7 cellular contexts compared by ENCODE assay signal in the genomic region with DNA sequence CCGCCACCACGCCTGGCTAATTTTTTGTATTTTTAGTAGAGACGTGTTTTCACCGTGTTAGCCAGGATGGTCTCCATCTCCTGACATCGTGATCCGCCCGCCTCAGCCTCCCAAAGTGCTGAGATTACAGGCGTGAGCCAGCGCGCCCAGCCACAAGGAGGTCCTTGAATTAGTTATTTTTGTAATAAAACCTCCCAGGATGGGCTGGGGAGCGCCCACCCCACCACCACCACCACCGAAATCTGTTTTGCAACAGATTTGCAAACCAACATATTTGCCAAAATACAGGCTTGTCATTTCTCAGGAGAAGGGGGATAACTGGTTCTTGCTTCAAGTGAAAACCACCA.
DNase-seq lines count a peak whose midpoint lies in the region; ATAC-seq, FAIRE-seq and TF ChIP-seq lines count a peak whose summit lies in the region.
"Not testable (repeated sequence)": the region's sequence is repeated elsewhere in the genome, so short reads cannot be mapped to it uniquely, and the experiment has no call there.

No MANE protein-coding gene starts in this region.

- not testable (repeated sequence) for H3K36me3 ChIP-seq in PC-9 (ENCODE audit: low read depth); GM12878 (ENCODE audit: control insufficient read depth in 2 of 2, insufficient read depth in 2 of 2, low read length in 1 of 2); heart right ventricle; neutrophil

- H3K27ac Mint-ChIP-seq in Calu3 (ENCODE audit: unreplicated experiment): peak overlapping the region; percentile 90
- H3K27ac Mint-ChIP-seq in activated CD4-positive, alpha-beta memory T cell treated with anti-CD3 and anti-CD28 coated beads, Interleukin-2, amount 10 ng/mL, durations not matched to agents 7 days and 5 days: peak overlapping the region; percentile 79
- H3K27ac Mint-ChIP-seq in stimulated activated naive CD8-positive, alpha-beta T cell treated with anti-CD3 and anti-CD28 coated beads, Interleukin-15, Interleukin-2, amounts not matched to agents 100 ng/mL and 50 ng/mL, for 24 hours: not testable (repeated sequence)

- not testable (repeated sequence) for H3K79me2 ChIP-seq in PC-9 (ENCODE audit: low read depth); GM12878 (ENCODE audit: control insufficient read depth, insufficient read depth, low read length)

- not testable (repeated sequence) for H4K20me1 ChIP-seq in PC-9 (ENCODE audit: insufficient read depth); GM12878 (ENCODE audit: control insufficient read depth, insufficient read depth)

- TF ChIP-seq RAD21 in GM12878 (IDR thresholded peaks at IDR 0.05; ENCODE audit: insufficient read depth, low read depth, low read length): not testable (repeated sequence)

- not testable (repeated sequence) for H3K9me3 ChIP-seq in PC-9 (ENCODE audit: insufficient read depth, low read depth); GM12878 (replicated peaks; ENCODE audit: control insufficient read depth, insufficient read depth, low read length); heart right ventricle; neutrophil

- not testable (repeated sequence) for ATAC-seq in GM12878, heart right ventricle

- not testable (repeated sequence) for H3K9me3 Mint-ChIP-seq in Calu3 (ENCODE audit: low read depth, unreplicated experiment); activated CD4-positive, alpha-beta memory T cell treated with anti-CD3 and anti-CD28 coated beads, Interleukin-2, amount 10 ng/mL, durations not matched to agents 7 days and 5 days; stimulated activated naive CD8-positive, alpha-beta T cell treated with anti-CD3 and anti-CD28 coated beads, Interleukin-15, Interleukin-2, amounts not matched to agents 100 ng/mL and 50 ng/mL, for 24 hours

- POLR2A ChIA-PET in PC-9 (lab: Charles Lee; ENCODE audit: unreplicated experiment): not testable (repeated sequence)
- POLR2A ChIA-PET in activated CD4-positive, alpha-beta memory T cell treated with anti-CD3 and anti-CD28 coated beads, Interleukin-2, amount 10 ng/mL, durations not matched to agents 7 days and 5 days (lab: Charles Lee): interaction anchor here (1.0 to 1.8 kb wide), 5 partner anchors 15 to 252 kb away, joined by 3 to 12 read pairs (median 8); no protein-coding TSS in a partner anchor
- POLR2A ChIA-PET in GM12878 (lab: Charles Lee): interaction anchor here (0.6 to 1.5 kb wide), 3 partner anchors 11 to 331 kb away, joined by 3 to 5 read pairs (median 3); no protein-coding TSS in a partner anchor

- not testable (repeated sequence) for FAIRE-seq in GM12878 (lab: Jason Lieb, UNC)

- not testable (repeated sequence) for TF ChIP-seq POLR2A in GM12878 (IDR thresholded peaks at IDR 0.05; ENCODE audit: low read depth, low read length)

- H3K4me1 ChIP-seq in PC-9 (replicated peaks; ENCODE audit: insufficient read depth) (peaks cover 39% of the 10 kb centered on the region), heart right ventricle (peaks cover 0 to 48% (median 0%) of the 10 kb centered on the region in 9 donors), neutrophil (ENCODE audit: control insufficient read depth in 1 of 2, insufficient read depth in 1 of 2, low read depth in 1 of 2, low read length in 1 of 2) (peaks cover 23 to 25% of the 10 kb centered on the region in 2 experiments)
- H3K4me1 ChIP-seq in GM12878 (ENCODE audit: control insufficient read depth, insufficient read depth, low read length): not testable (repeated sequence)

- RAD21 ChIA-PET in GM12878 (lab: Charles Lee; ENCODE audit: unreplicated experiment): interaction anchor here (0.6 to 1.6 kb wide), 6 partner anchors 25 to 956 kb away, joined by 4 to 8 read pairs (median 6); no protein-coding TSS in a partner anchor

- not testable (repeated sequence) for BruUV-seq in Calu3 (replicated peaks; lab: Mats Ljungman, UMichigan); PC-9 (replicated peaks; lab: Mats Ljungman, UMichigan); GM12878 (replicated peaks; lab: Mats Ljungman, UMichigan)

- CTCF ChIA-PET in Calu3 (lab: Charles Lee): interaction anchor here (0.5 to 1.7 kb wide), 8 partner anchors 12 to 935 kb away, joined by 3 to 7 read pairs (median 4); no protein-coding TSS in a partner anchor
- CTCF ChIA-PET in PC-9 (lab: Charles Lee): interaction anchor here (0.6 to 1.9 kb wide), 9 partner anchors 16 to 1043 kb away, joined by 3 to 14 read pairs (median 5); no protein-coding TSS in a partner anchor
- CTCF ChIA-PET in activated CD4-positive, alpha-beta memory T cell treated with anti-CD3 and anti-CD28 coated beads, Interleukin-2, amount 10 ng/mL, durations not matched to agents 7 days and 5 days (lab: Charles Lee): interaction anchor here (0.6 to 4.8 kb wide), 24 partner anchors 9 to 1044 kb away, joined by 3 to 34 read pairs (median 4); a partner anchor contains a TSS
- CTCF ChIA-PET in GM12878 (lab: Yijun Ruan, JAX): interaction anchor here (0.6 to 2.1 kb wide), 13 partner anchors 10 to 963 kb away, joined by 3 to 10 read pairs (median 4); no protein-coding TSS in a partner anchor

- TF ChIP-seq CTCF in Calu3 (IDR thresholded peaks at IDR 0.05; ENCODE audit: unreplicated experiment); PC-9 (conservative IDR thresholded peaks at IDR 0.05); GM12878 (IDR thresholded peaks at IDR 0.05 in 2 of 3, conservative IDR thresholded peaks at IDR 0.05 in 1 of 3; ENCODE audit: control insufficient read depth in 2 of 3, extremely low read depth in 1 of 3, insufficient read depth in 1 of 3, low read depth in 3 of 3, low read length in 3 of 3); heart right ventricle (IDR thresholded peaks at IDR 0.05); neutrophil (IDR thresholded peaks at IDR 0.05): not testable (repeated sequence)

- in situ Hi-C loops in GM12878 (cut with MboI): not testable (repeated sequence)

- H2AFZ ChIP-seq in PC-9: peak overlapping the region; percentile 78
- peak overlapping the region; percentile 20; the same call in 1 of the 2 replicates for H2AFZ ChIP-seq in GM12878 (ENCODE audit: control insufficient read depth, low read depth, low read length)

- intact Hi-C loops in Calu3 (cut with micrococcal nuclease; ENCODE audit: unreplicated experiment) (loop anchor here (5.0 kb wide), 2 partner anchors 97 to 147 kb away; no protein-coding TSS in a partner anchor), PC-9 (cut with micrococcal nuclease; ENCODE audit: unreplicated experiment) (loop anchor here (5.0 to 10.0 kb wide), 3 partner anchors 52 to 535 kb away; a partner anchor contains a TSS)
- intact Hi-C loops in GM12878 (cut with micrococcal nuclease; ENCODE audit: unreplicated experiment); heart right ventricle (cut with DNase I): not testable (repeated sequence)

- H3K4me3 Mint-ChIP-seq in Calu3 (ENCODE audit: low read depth, unreplicated experiment): not testable (repeated sequence)
- H3K4me3 Mint-ChIP-seq in activated CD4-positive, alpha-beta memory T cell treated with anti-CD3 and anti-CD28 coated beads, Interleukin-2, amount 10 ng/mL, durations not matched to agents 7 days and 5 days: peak overlapping the region; percentile 64
- peak overlapping the region; percentile 18 for H3K4me3 Mint-ChIP-seq in stimulated activated naive CD8-positive, alpha-beta T cell treated with anti-CD3 and anti-CD28 coated beads, Interleukin-15, Interleukin-2, amounts not matched to agents 100 ng/mL and 50 ng/mL, for 24 hours

- not testable (repeated sequence) for H3K27me3 Mint-ChIP-seq in Calu3 (ENCODE audit: unreplicated experiment); activated CD4-positive, alpha-beta memory T cell treated with anti-CD3 and anti-CD28 coated beads, Interleukin-2, amount 10 ng/mL, durations not matched to agents 7 days and 5 days; stimulated activated naive CD8-positive, alpha-beta T cell treated with anti-CD3 and anti-CD28 coated beads, Interleukin-15, Interleukin-2, amounts not matched to agents 100 ng/mL and 50 ng/mL, for 24 hours

- H3K4me3 ChIP-seq in PC-9, GM12878: not testable (repeated sequence)
- H3K4me3 ChIP-seq in heart right ventricle: peak overlapping the region in 8 of 10 donors; percentile 21 to 49 (median 45)
- H3K4me3 ChIP-seq in neutrophil (ENCODE audit: low read depth in 1 of 2, low read length in 1 of 2): peak overlapping the region; percentile 44 to 59

- not testable (repeated sequence) for H3K27ac ChIP-seq in PC-9
- H3K27ac ChIP-seq in GM12878 (ENCODE audit: control insufficient read depth, insufficient read depth) (peak overlapping the region; percentile 82), heart right ventricle (peak overlapping the region in 7 of 10 donors; percentile 50 to 92 (median 68)), neutrophil (peak overlapping the region; percentile 98)

- H3K36me3 Mint-ChIP-seq in Calu3 (ENCODE audit: insufficient read depth, unreplicated experiment): peaks cover 13% of the 10 kb centered on the region
- not testable (repeated sequence) for H3K36me3 Mint-ChIP-seq in activated CD4-positive, alpha-beta memory T cell treated with anti-CD3 and anti-CD28 coated beads, Interleukin-2, amount 10 ng/mL, durations not matched to agents 7 days and 5 days (ENCODE audit: low read depth); stimulated activated naive CD8-positive, alpha-beta T cell treated with anti-CD3 and anti-CD28 coated beads, Interleukin-15, Interleukin-2, amounts not matched to agents 100 ng/mL and 50 ng/mL, for 24 hours (ENCODE audit: low read depth)

- SMC1A ChIA-PET in GM12878 (lab: Charles Lee; ENCODE audit: uncharacterized antibody, unreplicated experiment): interaction anchor here (1.0 to 1.2 kb wide), 4 partner anchors 31 to 956 kb away, joined by 3 to 4 read pairs (median 4); no protein-coding TSS in a partner anchor

- peaks cover 21% of the 10 kb centered on the region; the same call in 1 of the 2 replicates for H3F3A ChIP-seq in PC-9 (ENCODE audit: insufficient read depth, low read depth)

- WGBS in GM12878 (ENCODE audit: insufficient coverage, insufficient replicate concordance, low lambda C conversion rate, missing lambda C conversion rate): 71% methylated on average over 12 of the region's 12 CpGs
- WGBS in heart right ventricle, 2 donors: 96% methylated on average over 12 of the region's 12 CpGs

- peak overlapping the region; percentile 74 for H3K4me2 ChIP-seq in PC-9
- H3K4me2 ChIP-seq in GM12878 (ENCODE audit: control insufficient read depth, insufficient read depth): peak overlapping the region; percentile 65; the same call in 1 of the 2 replicates

- not testable (repeated sequence) for DNase-seq in Calu3; PC-9; activated CD4-positive, alpha-beta memory T cell treated with anti-CD3 and anti-CD28 coated beads, Interleukin-2, amount 10 ng/mL, durations not matched to agents 7 days and 5 days; GM12878 (ENCODE audit: low read depth, low spot score); heart right ventricle

- TF ChIP-seq EP300 in GM12878 (IDR thresholded peaks at IDR 0.05; ENCODE audit: borderline replicate concordance in 1 of 2, control insufficient read depth in 1 of 2, low read depth in 2 of 2, low read length in 2 of 2): not testable (repeated sequence)

- not testable (repeated sequence) for H3K27me3 ChIP-seq in PC-9 (ENCODE audit: insufficient read depth, low read depth); GM12878 (replicated peaks in 1 of 2; ENCODE audit: control insufficient read depth in 2 of 2, insufficient read depth in 2 of 2, low read length in 1 of 2); heart right ventricle; neutrophil

- H3K9ac ChIP-seq in GM12878 (ENCODE audit: control insufficient read depth, insufficient read depth, low read length): not testable (repeated sequence)

- H3K4me1 Mint-ChIP-seq in Calu3 (ENCODE audit: low read depth, unreplicated experiment): peaks cover 53% of the 10 kb centered on the region
- H3K4me1 Mint-ChIP-seq in activated CD4-positive, alpha-beta memory T cell treated with anti-CD3 and anti-CD28 coated beads, Interleukin-2, amount 10 ng/mL, durations not matched to agents 7 days and 5 days: peaks cover 13% of the 10 kb centered on the region
- peaks cover 11% of the 10 kb centered on the region for H3K4me1 Mint-ChIP-seq in stimulated activated naive CD8-positive, alpha-beta T cell treated with anti-CD3 and anti-CD28 coated beads, Interleukin-15, Interleukin-2, amounts not matched to agents 100 ng/mL and 50 ng/mL, for 24 hours (ENCODE audit: low read depth)

- not testable (repeated sequence) for H3K9me2 ChIP-seq in PC-9 (ENCODE audit: insufficient read depth)
